Comparison of ENCODE assay signal across 13 cellular contexts in genomic region chr3:194129581-194130133, GRCh38. TPM values are rescaled to one million over a fixed set of nuclear protein-coding genes. Genes with fewer than 3 reads are reported as not detected.
DNase-seq lines count a peak whose midpoint lies in the region; ATAC-seq, FAIRE-seq and TF ChIP-seq lines count a peak whose summit lies in the region.
"Had no signal": no experiment of that assay in that cellular context is flagged by ENCODE, and none has a peak within 500 bp of the region (broad histone marks: within the 10 kb centered on the region; RNA-seq: fewer than 3 reads in every experiment).

No MANE protein-coding gene starts in this region.

- no peak overlapping the region for H3K27ac Mint-ChIP-seq in H9
- no peak overlapping the region for H3K27ac Mint-ChIP-seq in WTC11

- TF ChIP-seq CTCF in H9 (conservative IDR thresholded peaks at IDR 0.05), result no peak
- no peak for TF ChIP-seq CTCF in WTC11 (IDR thresholded peaks at IDR 0.05)
- no peak for TF ChIP-seq CTCF in kidney (IDR thresholded peaks at IDR 0.05; ENCODE audit: borderline replicate concordance, extremely low read depth, insufficient read depth)

- no peaks in the 10 kb centered on the region; the same call in 1 of the 2 replicates for H3K27me3 ChIP-seq in H9 (ENCODE audit: insufficient read depth, low read length)

- H3K36me3 Mint-ChIP-seq in H9 (ENCODE audit: insufficient read depth in 1 of 3, low read depth in 3 of 3) (no peaks in the 10 kb centered on the region; a peak in 1 of 7 replicates), WTC11 (no peaks in the 10 kb centered on the region)

- no peak overlapping the region for H3K9ac ChIP-seq in H9 (ENCODE audit: extremely low read depth, insufficient read length, low read length)
- no peak overlapping the region for H3K9ac ChIP-seq in kidney (ENCODE audit: low read length in 2 of 2)

- H3K4me1 ChIP-seq in H9 (ENCODE audit: insufficient read depth, low read length) (peaks cover 25% of the 10 kb centered on the region; the same call in 1 of the 2 replicates), kidney (ENCODE audit: control insufficient read depth in 1 of 2, insufficient read depth in 1 of 2, low read depth in 1 of 2, low read length in 2 of 2) (peaks cover 32 to 37% of the 10 kb centered on the region in 2 donors)

- no peak overlapping the region for H2AFZ ChIP-seq in H9 (ENCODE audit: low read length)

- no peak overlapping the region for H3K23ac ChIP-seq in H9 (ENCODE audit: insufficient read length, low read depth, low read length)

- CTCF ChIA-PET in WTC11 (lab: Charles Lee), result interaction anchor here (1.1 to 6.4 kb wide), 4 partner anchors 12 to 349 kb away, joined by 3 to 48 read pairs (median 5); no protein-coding TSS in a partner anchor

- no peak overlapping the region for H2BK120ac ChIP-seq in H9 (ENCODE audit: low read depth, low read length, poor library complexity, severe bottlenecking)

- no peaks in the 10 kb centered on the region for H3K79me1 ChIP-seq in H9 (ENCODE audit: insufficient read depth, low read depth, low read length, poor library complexity, severe bottlenecking)

- POLR2A ChIA-PET in WTC11 (lab: Charles Lee), result interaction anchor here (0.7 to 1.4 kb wide), 3 partner anchors 12 to 71 kb away, joined by 3 to 6 read pairs (median 5); no protein-coding TSS in a partner anchor

- no peak overlapping the region for H3K27ac ChIP-seq in H9 (ENCODE audit: insufficient read length, low read depth, low read length)
- peak overlapping the region in 1 of 2 donors; percentile 2 for H3K27ac ChIP-seq in kidney (ENCODE audit: low read depth in 2 of 2, low read length in 2 of 2)
- H3K27ac ChIP-seq: neutrophil had no signal

- no peak overlapping the region for H4K5ac ChIP-seq in H9 (ENCODE audit: insufficient read length, low read depth, low read length)

- H2BK20ac ChIP-seq in H9 (ENCODE audit: low read depth, low read length, poor library complexity, severe bottlenecking), result no peak overlapping the region

- H3K4me3 Mint-ChIP-seq in H9 (no peak overlapping the region), WTC11 (no peak overlapping the region)

- no peak overlapping the region for H3K14ac ChIP-seq in H9 (ENCODE audit: insufficient read depth, low read length)

- no peak overlapping the region for H3K4me2 ChIP-seq in H9 (ENCODE audit: insufficient read depth, insufficient read length, low read length)

- no peak overlapping the region for H3K18ac ChIP-seq in H9 (ENCODE audit: insufficient read length, low read depth, low read length)

- H3K79me2 ChIP-seq in H9 (ENCODE audit: insufficient read depth, low read length), result no peaks in the 10 kb centered on the region

- peak; percentile 54 for ATAC-seq in WTC11
- ATAC-seq in sciatic nerve, result peak; percentile 24
- no peak for ATAC-seq in HG03432 (IDR thresholded peaks at IDR 0.05; ENCODE audit: unreplicated experiment)

- H3K9me3 ChIP-seq in H9 (ENCODE audit: control insufficient read depth, low read depth, low read length) (no peaks in the 10 kb centered on the region), kidney (ENCODE audit: control insufficient read depth in 1 of 2, low read length in 2 of 2) (no peaks in the 10 kb centered on the region)
- H3K9me3 ChIP-seq: neutrophil had no signal

- WGBS in H9 (ENCODE audit: extremely low coverage, insufficient read length, low lambda C conversion rate), result no CpG with 5 or more reads among the region's 7 CpGs

- H3K27me3 Mint-ChIP-seq in H9 (ENCODE audit: low read depth) (peaks cover 45% of the 10 kb centered on the region), WTC11 (ENCODE audit: low read depth) (peaks cover 18% of the 10 kb centered on the region)

- H3K23me2 ChIP-seq in H9 (ENCODE audit: insufficient read length, low read depth, low read length, poor library complexity, severe bottlenecking), result no peaks in the 10 kb centered on the region

- H3K36me3 ChIP-seq in kidney (ENCODE audit: control insufficient read depth in 1 of 2, insufficient read depth in 2 of 2, low read length in 2 of 2), result no peaks in the 10 kb centered on the region
- H3K36me3 ChIP-seq: neutrophil had no signal

- H3K56ac ChIP-seq in H9 (ENCODE audit: insufficient read length, low read depth, low read length), result no peak overlapping the region

- H2BK15ac ChIP-seq in H9 (ENCODE audit: low read depth, low read length), result no peak overlapping the region

- no peak overlapping the region for H4K8ac ChIP-seq in H9 (replicated peaks; ENCODE audit: insufficient read length, low read depth, low read length)

- H2AK5ac ChIP-seq in H9 (ENCODE audit: insufficient read length, low read length), result no peak overlapping the region

- peaks cover 44 to 45% of the 10 kb centered on the region in 2 experiments for H3K4me1 Mint-ChIP-seq in H9
- H3K4me1 Mint-ChIP-seq in WTC11, result peaks cover 47% of the 10 kb centered on the region

- peak; percentile 69 for DNase-seq in H9
- peak; percentile 61 for DNase-seq in WTC11 (ENCODE audit: low spot score)
- DNase-seq in kidney, result peak; percentile 83
- DNase-seq in sciatic nerve (ENCODE audit: low spot score), result peak; percentile 72
- DNase-seq in NCI-H2029 (lab: John Stamatoyannopoulos, UW), result no peak
- DNase-seq in A172 (ENCODE audit: low spot score), result no peak
- no peak for DNase-seq in NCI-H526 treated with DMSO at 0.1 percent for 48 hours (lab: John Stamatoyannopoulos, UW)
- DNase-seq: activated T-cell treated with anti-CD3 and anti-CD28 coated beads for 4 hours; NCI-H446 treated with DMSO at 0.1 percent for 48 hours; stimulated activated CD4-positive, alpha-beta T cell treated with anti-CD3 and anti-CD28 coated beads, Interleukin-4, amount 100 ng/mL, for 1 hour had no signal

- no peaks in the 10 kb centered on the region for H4K20me1 ChIP-seq in H9 (ENCODE audit: control insufficient read depth, insufficient read depth, insufficient read length)

- no peak overlapping the region for H2BK5ac ChIP-seq in H9 (ENCODE audit: insufficient read length, low read length)

- no peak overlapping the region for H3T11ph ChIP-seq in H9 (ENCODE audit: low read length)

- H2BK12ac ChIP-seq in H9 (ENCODE audit: insufficient read length, low read depth, low read length), result no peak overlapping the region

- no peak for FAIRE-seq in kidney (lab: Jason Lieb, UNC)
- FAIRE-seq: TTC549 had no signal

- H3K4me3 ChIP-seq in kidney (ENCODE audit: low read length in 2 of 2), result peak overlapping the region in 1 of 2 donors; percentile 14

- intact Hi-C loops in kidney (cut with DNase I), result loop anchor here (10.0 kb wide), 2 partner anchors 125 to 345 kb away; no protein-coding TSS in a partner anchor
- intact Hi-C loops in sciatic nerve (cut with DNase I), result no loop called here

- H4K91ac ChIP-seq in H9 (ENCODE audit: insufficient read length, low read depth, low read length), result no peak overlapping the region

- H3K9me3 Mint-ChIP-seq in H9 (no peaks in the 10 kb centered on the region), WTC11 (no peaks in the 10 kb centered on the region)

- H3K4ac ChIP-seq in H9 (ENCODE audit: low read depth, low read length), result no peak overlapping the region

TF ChIP-seq in WTC11, 78 proteins besides CTCF, POLR2A, EP300 and RAD21 (continues in another document):
- TF ChIP-seq ATF1 (CRISPR knock-in tag; IDR thresholded peaks at IDR 0.05), result no peak
- no peak for TF ChIP-seq NR3C1 (CRISPR knock-in tag; conservative IDR thresholded peaks at IDR 0.05; ENCODE audit: low read depth)
- no peak for TF ChIP-seq GABPB1 (CRISPR knock-in tag; IDR thresholded peaks at IDR 0.05)
- no peak for TF ChIP-seq AFF4 (CRISPR knock-in tag; IDR thresholded peaks at IDR 0.05; ENCODE audit: borderline replicate concordance)
- no peak for TF ChIP-seq ZMAT4 (CRISPR knock-in tag; IDR thresholded peaks at IDR 0.05)
- no peak for TF ChIP-seq NFATC4 (CRISPR knock-in tag; IDR thresholded peaks at IDR 0.05)

RNA-seq across cellular contexts. Expression of gene HES1, which starts 6.3 kb away (rescaled TPM):
- total RNA-seq in H9 (2021), result 23.2 and 23.3 TPM in 2 replicates
- total RNA-seq in WTC11 (2021), result 28.4 to 65.9 TPM (median 62.3 TPM) in 3 replicates
- total RNA-seq in kidney, result 44.3 TPM
- polyA plus RNA-seq in kidney (ENCODE audit: insufficient read depth, low read depth, low replicate concordance), result 77.4 TPM
- total RNA-seq in sciatic nerve, result 87.1 TPM
- 3.1 and 4.5 TPM in 2 replicates for total RNA-seq in A172 (2014; rRNA removed; shearing (Covaris generic))

Comparison
In these comparisons a context has a peak if more than half of its experiments do, and no peak if none do; other contexts are left out.
1. DNase-seq: peak in H9 (single experiment), WTC11 (single experiment), kidney (single experiment) and sciatic nerve (single experiment); none in NCI-H2029 (single experiment), A172 (single experiment) and NCI-H526 treated with DMSO at 0.1 percent for 48 hours (single experiment).